Comparison of ENCODE assay signal across 9 cellular contexts in genomic region chr12:104721065-104721458, GRCh38.
DNase-seq lines count a peak whose midpoint lies in the region; ATAC-seq and TF ChIP-seq lines count a peak whose summit lies in the region.
"Had no signal": no experiment of that assay in that cellular context is flagged by ENCODE, and none has a peak within 500 bp of the region (broad histone marks: within the 10 kb centered on the region; RNA-seq: fewer than 3 reads in every experiment).

No MANE protein-coding gene starts in this region.

- H3K9me3 Mint-ChIP-seq in activated CD8-positive, alpha-beta memory T cell treated with anti-CD3 and anti-CD28 coated beads, Interleukin-2, amount 10 ng/mL, durations not matched to agents 7 days and 5 days (ENCODE audit: low read depth) = no peaks in the 10 kb centered on the region
- no peaks in the 10 kb centered on the region for H3K9me3 Mint-ChIP-seq in activated naive CD4-positive, alpha-beta T cell treated with anti-CD3 and anti-CD28 coated beads, Interleukin-2, amount 50 U/mL, for 72 hours

- H3K27ac ChIP-seq in thoracic aorta = peak overlapping the region; percentile 2 to 23

- no peak for TF ChIP-seq CTCF in thoracic aorta (IDR thresholded peaks at IDR 0.05)

- H3K27me3 ChIP-seq in mucosa of stomach (ENCODE audit: control insufficient read depth, insufficient read depth, low read length) (peaks cover 13% of the 10 kb centered on the region), thoracic aorta (replicated peaks; ENCODE audit: insufficient read depth) (no peaks in the 10 kb centered on the region)

- H3K4me1 ChIP-seq in mucosa of stomach (ENCODE audit: control insufficient read depth, insufficient read depth, low read length) = peaks cover 9% of the 10 kb centered on the region
- peaks cover 0 to 28% of the 10 kb centered on the region in 2 donors for H3K4me1 ChIP-seq in thoracic aorta (ENCODE audit: control insufficient read depth in 1 of 2, low read depth in 2 of 2)

- no peaks in the 10 kb centered on the region for H3K36me3 ChIP-seq in mucosa of stomach (ENCODE audit: control insufficient read depth, insufficient read depth, low read length)
- H3K36me3 ChIP-seq in thoracic aorta = no peaks in the 10 kb centered on the region

- H3K9me3 ChIP-seq in mucosa of stomach (ENCODE audit: control insufficient read depth, low read length) = no peaks in the 10 kb centered on the region
- H3K9me3 ChIP-seq in thoracic aorta = no peaks in the 10 kb centered on the region

- H3K36me3 Mint-ChIP-seq in activated CD8-positive, alpha-beta memory T cell treated with anti-CD3 and anti-CD28 coated beads, Interleukin-2, amount 10 ng/mL, durations not matched to agents 7 days and 5 days = peaks cover 20% of the 10 kb centered on the region
- no peaks in the 10 kb centered on the region for H3K36me3 Mint-ChIP-seq in activated naive CD4-positive, alpha-beta T cell treated with anti-CD3 and anti-CD28 coated beads, Interleukin-2, amount 50 U/mL, for 72 hours

- H3K4me3 ChIP-seq in mucosa of stomach (ENCODE audit: low read length) = no peak overlapping the region
- peak overlapping the region; percentile 64 for H3K4me3 ChIP-seq in thoracic aorta

- peak overlapping the region; percentile 18 for H3K9ac ChIP-seq in mucosa of stomach (ENCODE audit: low read length)

- CTCF ChIA-PET in activated CD8-positive, alpha-beta memory T cell treated with anti-CD3 and anti-CD28 coated beads, Interleukin-2, amount 10 ng/mL, durations not matched to agents 7 days and 5 days (lab: Charles Lee) = interaction anchor here (0.9 to 1.3 kb wide), 5 partner anchors 12 to 340 kb away, joined by 3 to 4 read pairs (median 3); no protein-coding TSS in a partner anchor

- H3K4me3 Mint-ChIP-seq in activated CD8-positive, alpha-beta memory T cell treated with anti-CD3 and anti-CD28 coated beads, Interleukin-2, amount 10 ng/mL, durations not matched to agents 7 days and 5 days = peak overlapping the region; percentile 74

- H3K27me3 Mint-ChIP-seq in activated CD8-positive, alpha-beta memory T cell treated with anti-CD3 and anti-CD28 coated beads, Interleukin-2, amount 10 ng/mL, durations not matched to agents 7 days and 5 days = no peaks in the 10 kb centered on the region

- ATAC-seq in activated CD8-positive, alpha-beta memory T cell treated with anti-CD3 and anti-CD28 coated beads, Interleukin-2, amount 10 ng/mL, durations not matched to agents 7 days and 5 days = peak; percentile 20
- peak in 1 of 2 donors; percentile 21 for ATAC-seq in activated naive CD4-positive, alpha-beta T cell treated with anti-CD3 and anti-CD28 coated beads, Interleukin-2, amount 50 U/mL, for 72 hours
- no peak for ATAC-seq in thoracic aorta (ENCODE audit: insufficient number of reproducible peaks, low FRiP score, low read depth)
- ATAC-seq in GM19455 (IDR thresholded peaks at IDR 0.05; ENCODE audit: unreplicated experiment) = no peak
- no peak for ATAC-seq in HG03469 (IDR thresholded peaks at IDR 0.05; ENCODE audit: unreplicated experiment)

- H3K4me1 Mint-ChIP-seq in activated CD8-positive, alpha-beta memory T cell treated with anti-CD3 and anti-CD28 coated beads, Interleukin-2, amount 10 ng/mL, durations not matched to agents 7 days and 5 days = peaks cover 40% of the 10 kb centered on the region

- H3K27ac Mint-ChIP-seq in activated CD8-positive, alpha-beta memory T cell treated with anti-CD3 and anti-CD28 coated beads, Interleukin-2, amount 10 ng/mL, durations not matched to agents 7 days and 5 days = peak overlapping the region; percentile 92
- H3K27ac Mint-ChIP-seq in activated naive CD4-positive, alpha-beta T cell treated with anti-CD3 and anti-CD28 coated beads, Interleukin-2, amount 50 U/mL, for 72 hours = peak overlapping the region; percentile 88 to 89

- no peak for DNase-seq in activated CD8-positive, alpha-beta memory T cell treated with anti-CD3 and anti-CD28 coated beads, Interleukin-2, amount 10 ng/mL, durations not matched to agents 7 days and 5 days
- DNase-seq in activated CD8-positive, alpha-beta memory T cell treated with anti-CD3 and anti-CD28 coated beads, Interleukin-2, amount 50 U/mL, for 48 hours = no peak
- no peak for DNase-seq in activated naive CD4-positive, alpha-beta T cell treated with anti-CD3 and anti-CD28 coated beads, Interleukin-2, amount 50 U/mL, for 72 hours (ENCODE audit: low spot score in 2 of 2)
- no peak for DNase-seq in thoracic aorta (ENCODE audit: low spot score)
- DNase-seq in NCI-H187 (lab: John Stamatoyannopoulos, UW) = no peak
- DNase-seq: mammary epithelial cell had no signal
